Comparison of ENCODE assay signal across 1 cellular context in the genomic region with DNA sequence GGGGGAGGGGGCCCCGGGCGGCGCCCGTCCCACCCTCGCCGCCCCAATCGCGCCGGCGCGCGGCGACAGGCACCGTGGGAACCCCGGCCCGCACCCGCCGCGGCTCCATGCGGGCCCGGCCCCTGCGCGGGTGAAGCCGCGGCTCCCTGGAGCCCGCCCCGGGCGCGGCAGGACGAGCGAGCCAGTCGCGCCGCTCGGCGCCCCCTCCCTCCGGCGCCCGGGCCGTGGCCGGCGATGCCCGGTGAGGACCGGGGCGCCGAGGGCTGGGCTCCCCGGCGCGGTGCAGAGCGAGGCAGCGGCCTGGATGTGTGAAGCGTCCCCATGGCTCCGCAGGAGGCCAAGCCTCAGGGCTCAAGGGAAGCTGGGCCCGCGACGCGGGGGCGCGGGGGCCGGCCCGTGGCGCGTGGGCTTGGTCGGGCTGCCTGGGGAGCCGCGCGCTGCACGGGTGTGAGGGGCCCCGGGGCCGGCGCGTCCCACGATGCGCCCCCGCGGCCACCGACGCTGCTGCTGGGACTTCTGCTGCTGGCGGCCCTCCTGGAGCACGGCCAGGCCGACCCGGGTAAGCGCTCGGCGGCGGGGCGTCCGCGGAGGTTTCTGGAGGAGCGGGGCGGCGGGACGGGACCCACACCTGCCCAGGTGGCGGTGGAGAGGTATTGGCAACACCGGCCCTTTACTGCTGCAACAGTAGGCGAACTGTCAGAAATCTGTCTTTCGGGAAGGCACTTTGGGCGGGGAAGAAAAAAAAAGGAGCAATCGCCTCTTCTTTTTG.
A peak's percentile ranks its signal among the peaks of the same experiment; 100 is the strongest.
TF ChIP-seq lines count a peak whose summit lies in the region.

No MANE protein-coding gene starts in this region.

TF ChIP-seq in H1, 55 proteins besides CTCF, POLR2A, EP300 and RAD21:
- TF ChIP-seq RBBP5 (IDR thresholded peaks at IDR 0.05; ENCODE audit: borderline replicate concordance, low read depth, low read length) = 0 out of 2 replicates have a peak, but pooled peaks have one; percentile 60
- no peak for TF ChIP-seq CHD1 (IDR thresholded peaks at IDR 0.05; ENCODE audit: low read depth, low read length)
- TF ChIP-seq, protein P1, sequence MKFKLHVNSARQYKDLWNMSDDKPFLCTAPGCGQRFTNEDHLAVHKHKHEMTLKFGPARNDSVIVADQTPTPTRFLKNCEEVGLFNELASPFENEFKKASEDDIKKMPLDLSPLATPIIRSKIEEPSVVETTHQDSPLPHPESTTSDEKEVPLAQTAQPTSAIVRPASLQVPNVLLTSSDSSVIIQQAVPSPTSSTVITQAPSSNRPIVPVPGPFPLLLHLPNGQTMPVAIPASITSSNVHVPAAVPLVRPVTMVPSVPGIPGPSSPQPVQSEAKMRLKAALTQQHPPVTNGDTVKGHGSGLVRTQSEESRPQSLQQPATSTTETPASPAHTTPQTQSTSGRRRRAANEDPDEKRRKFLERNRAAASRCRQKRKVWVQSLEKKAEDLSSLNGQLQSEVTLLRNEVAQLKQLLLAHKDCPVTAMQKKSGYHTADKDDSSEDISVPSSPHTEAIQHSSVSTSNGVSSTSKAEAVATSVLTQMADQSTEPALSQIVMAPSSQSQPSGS (IDR thresholded peaks at IDR 0.05; ENCODE audit: low read length) = no peak
- no peak for TF ChIP-seq JUND (IDR thresholded peaks at IDR 0.05; ENCODE audit: low read length)
- no peak for TF ChIP-seq SRF (IDR thresholded peaks at IDR 0.05; ENCODE audit: low read depth, low read length)
- no peak for TF ChIP-seq SIX5 (IDR thresholded peaks at IDR 0.05; ENCODE audit: low read depth, low read length)
- TF ChIP-seq, protein P2, sequence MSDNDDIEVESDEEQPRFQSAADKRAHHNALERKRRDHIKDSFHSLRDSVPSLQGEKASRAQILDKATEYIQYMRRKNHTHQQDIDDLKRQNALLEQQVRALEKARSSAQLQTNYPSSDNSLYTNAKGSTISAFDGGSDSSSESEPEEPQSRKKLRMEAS (IDR thresholded peaks at IDR 0.05) = 0 out of 2 replicates have a peak, but pooled peaks have one; percentile 5
- peak; percentile 69 for TF ChIP-seq SUZ12 (IDR thresholded peaks at IDR 0.05; ENCODE audit: low read length)
- no peak for TF ChIP-seq CBX5 (IDR thresholded peaks at IDR 0.05; ENCODE audit: low read depth, low read length)
- no peak for TF ChIP-seq CEBPB (IDR thresholded peaks at IDR 0.05; ENCODE audit: low read depth, low read length)
- TF ChIP-seq MAFK (IDR thresholded peaks at IDR 0.05; ENCODE audit: low read depth, low read length) = no peak
- TF ChIP-seq CBX8 (IDR thresholded peaks at IDR 0.05; ENCODE audit: borderline replicate concordance, low read depth, low read length) = no peak
- no peak for TF ChIP-seq SAP30 (IDR thresholded peaks at IDR 0.05; ENCODE audit: insufficient read depth, insufficient replicate concordance, low read length)
- TF ChIP-seq GTF2F1 (IDR thresholded peaks at IDR 0.05; ENCODE audit: borderline replicate concordance, low read depth, low read length) = no peak
- TF ChIP-seq JUN (IDR thresholded peaks at IDR 0.05; ENCODE audit: low read depth, low read length) = no peak
- TF ChIP-seq EZH2 (IDR thresholded peaks at IDR 0.05; ENCODE audit: low read depth, low read length, severe bottlenecking) = peak; percentile 46
- TF ChIP-seq TBP (IDR thresholded peaks at IDR 0.05; ENCODE audit: low read depth, low read length) = no peak
- peak in 1 of 2 experiments; percentile 17; a peak in 1 of 4 replicates for TF ChIP-seq SIN3A (conservative IDR thresholded peaks at IDR 0.05 in 1 of 2, IDR thresholded peaks at IDR 0.05 in 1 of 2; ENCODE audit: low read depth in 1 of 2, low read length in 2 of 2)
- no peak for TF ChIP-seq BACH1 (IDR thresholded peaks at IDR 0.05; ENCODE audit: low read length)
- no peak for TF ChIP-seq RFX5 (IDR thresholded peaks at IDR 0.05; ENCODE audit: borderline replicate concordance, low read depth, low read length)
- no peak for TF ChIP-seq EGR1 (IDR thresholded peaks at IDR 0.05; ENCODE audit: borderline replicate concordance, low read depth, low read length)
- peak; percentile 86 for TF ChIP-seq KDM4A (IDR thresholded peaks at IDR 0.05; ENCODE audit: low read depth, low read length, severe bottlenecking)
- no peak for TF ChIP-seq TCF12 (IDR thresholded peaks at IDR 0.05; ENCODE audit: low read depth, low read length)
